ENCODE assay signal across 1 cellular context in genomic region chr3:63384382-63384781, GRCh38.
TF ChIP-seq lines count a peak whose summit lies in the region.

No MANE protein-coding gene starts in this region.

TF ChIP-seq in HepG2, 621 proteins besides CTCF, POLR2A, EP300 and RAD21 (continued from another document):
- TF ChIP-seq ZBTB34 (CRISPR knock-in tag; IDR thresholded peaks at IDR 0.05) (no peak), AFF4 (CRISPR knock-in tag; IDR thresholded peaks at IDR 0.05) (no peak), ZNF207 (IDR thresholded peaks at IDR 0.05; ENCODE audit: borderline replicate concordance) (no peak)
